ENCODE assay signal across 9 cellular contexts in the genomic region with DNA sequence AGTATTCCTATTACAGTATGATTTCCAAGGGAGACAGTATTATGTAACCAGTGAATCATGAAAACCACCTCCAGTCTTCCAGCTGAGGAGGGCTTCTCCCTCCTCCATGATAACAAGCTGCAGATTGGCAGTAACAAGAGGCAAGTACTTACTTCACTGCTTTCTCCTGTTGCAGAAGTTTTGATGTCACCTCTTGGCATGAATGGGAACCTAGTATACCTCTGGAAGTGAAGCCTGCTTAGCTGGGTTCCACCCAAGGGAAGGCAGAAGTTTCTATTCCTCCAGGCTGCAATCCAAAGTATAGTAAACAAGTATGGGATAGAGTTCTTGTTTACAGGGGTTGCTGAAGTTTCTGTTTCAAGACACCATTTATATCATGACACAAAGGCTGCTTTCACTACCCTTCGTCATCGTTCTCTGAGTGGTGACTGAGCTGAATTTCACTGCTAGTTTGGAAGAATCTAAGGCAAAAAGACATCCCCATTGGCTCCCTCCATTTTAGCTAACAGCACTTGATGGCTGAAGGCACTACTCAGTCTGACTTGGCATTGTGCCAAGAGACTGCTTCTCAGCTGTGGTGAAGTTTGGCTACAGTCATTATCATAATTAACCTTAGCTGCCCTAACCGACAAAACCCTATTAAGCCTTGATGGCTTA. TPM values are rescaled to one million over a fixed set of nuclear protein-coding genes. Genes with fewer than 3 reads are reported as not detected.
DNase-seq lines count a peak whose midpoint lies in the region; ATAC-seq, FAIRE-seq and TF ChIP-seq lines count a peak whose summit lies in the region.
"Had no signal": no experiment of that assay in that cellular context is flagged by ENCODE, and none has a peak within 500 bp of the region (broad histone marks: within the 10 kb centered on the region; RNA-seq: fewer than 3 reads in every experiment).

No MANE protein-coding gene starts in this region.

- H3K9me3 Mint-ChIP-seq in progenitor cell of endocrine pancreas (ENCODE audit: low read depth) = peaks cover 5% of the 10 kb centered on the region

- in situ Hi-C loops in ACHN (cut with HindIII; ENCODE audit: low pct_ligation_motif_present, low pct_unique_long_range_greater_than_20kb, low sequenced_read_pairs) = no loop called here

- no peaks in the 10 kb centered on the region for H3K9me3 ChIP-seq in mucosa of descending colon

- no peak overlapping the region for H3K4me3 Mint-ChIP-seq in progenitor cell of endocrine pancreas (ENCODE audit: low read depth)
- H3K4me3 Mint-ChIP-seq: nephron progenitor cell had no signal

- TF ChIP-seq CTCF in bronchial epithelial cell (IDR thresholded peaks at IDR 0.05; ENCODE audit: insufficient read depth, low read length, severe bottlenecking) = no peak
- no peak for TF ChIP-seq CTCF in mucosa of descending colon (IDR thresholded peaks at IDR 0.05)
- no peak for TF ChIP-seq CTCF in progenitor cell of endocrine pancreas (IDR thresholded peaks at IDR 0.05; ENCODE audit: unreplicated experiment)

- FAIRE-seq in bronchial epithelial cell (lab: Jason Lieb, UNC) = peak; percentile 79

- H3K36me3 ChIP-seq in bronchial epithelial cell (ENCODE audit: control insufficient read depth, insufficient read depth, low read length) = no peaks in the 10 kb centered on the region
- H3K36me3 ChIP-seq in mucosa of descending colon (ENCODE audit: low read depth) = no peaks in the 10 kb centered on the region

- H3K36me3 Mint-ChIP-seq in progenitor cell of endocrine pancreas (ENCODE audit: insufficient read depth) = no peaks in the 10 kb centered on the region

- H3K27me3 Mint-ChIP-seq in progenitor cell of endocrine pancreas = peaks cover 6% of the 10 kb centered on the region

- H3K4me3 ChIP-seq in bronchial epithelial cell (ENCODE audit: low read depth, low read length) (no peak overlapping the region), mucosa of descending colon (no peak overlapping the region)

- no peak overlapping the region for H3K27ac Mint-ChIP-seq in progenitor cell of endocrine pancreas
- H3K27ac Mint-ChIP-seq: nephron progenitor cell had no signal

- DNase-seq in ELR (ENCODE audit: low read depth) = peak; percentile 3
- DNase-seq in NCI-H2171 treated with DMSO at 0.1 percent for 48 hours (lab: John Stamatoyannopoulos, UW) = peak; percentile 41
- peak; percentile 29 for DNase-seq in bronchial epithelial cell (ENCODE audit: low read depth)
- DNase-seq in mucosa of descending colon = peak in 1 of 3 donors; percentile 17
- DNase-seq in progenitor cell of endocrine pancreas (ENCODE audit: low spot score, unreplicated experiment) = no peak
- no peak for DNase-seq in ACHN
- DNase-seq in stimulated activated naive CD4-positive, alpha-beta T cell treated with Interleukin-2 at 50 U/mL for 16 hours (lab: John Stamatoyannopoulos, UW) = no peak
- DNase-seq in stimulated activated CD4-positive, alpha-beta T cell treated with anti-CD3 and anti-CD28 coated beads, Interleukin-2, amount 100 ng/mL, for 48 hours = no peak
- DNase-seq: nephron progenitor cell had no signal

- no peaks in the 10 kb centered on the region for H3K4me1 ChIP-seq in mucosa of descending colon (ENCODE audit: low read depth)

- ATAC-seq in mucosa of descending colon = peak; percentile 15

- intact Hi-C loops in mucosa of descending colon (cut with DNase I, micrococcal nuclease) = no loop called here

- no peaks in the 10 kb centered on the region for H3K4me1 Mint-ChIP-seq in progenitor cell of endocrine pancreas (ENCODE audit: low read depth)
- H3K4me1 Mint-ChIP-seq: nephron progenitor cell had no signal

- H3K27me3 ChIP-seq in bronchial epithelial cell (ENCODE audit: control insufficient read depth, insufficient read depth, low read length) = no peaks in the 10 kb centered on the region

RNA-seq across cellular contexts. Expression of gene FDX1, which starts 49.8 kb away (rescaled TPM):
- total RNA-seq in bronchial epithelial cell = 9.7 and 11.6 TPM in 2 replicates
- total RNA-seq in mucosa of descending colon = 10 to 100 TPM; 18.7 to 24.3 (median 19.0) TPM
- 13.6 and 14.6 TPM in 2 replicates for total RNA-seq in progenitor cell of endocrine pancreas

Comparison
In these comparisons a context has a peak if more than half of its experiments do, and no peak if none do; other contexts are left out.
1. DNase-seq: peak in ELR (single experiment), NCI-H2171 treated with DMSO at 0.1 percent for 48 hours (single experiment) and bronchial epithelial cell (single experiment); none in progenitor cell of endocrine pancreas (single experiment), ACHN (single experiment), stimulated activated naive CD4-positive, alpha-beta T cell treated with Interleukin-2 at 50 U/mL for 16 hours (single experiment) and stimulated activated CD4-positive, alpha-beta T cell treated with anti-CD3 and anti-CD28 coated beads, Interleukin-2, amount 100 ng/mL, for 48 hours (0 of 2).